15 cellular contexts compared by ENCODE assay signal in the genomic region with DNA sequence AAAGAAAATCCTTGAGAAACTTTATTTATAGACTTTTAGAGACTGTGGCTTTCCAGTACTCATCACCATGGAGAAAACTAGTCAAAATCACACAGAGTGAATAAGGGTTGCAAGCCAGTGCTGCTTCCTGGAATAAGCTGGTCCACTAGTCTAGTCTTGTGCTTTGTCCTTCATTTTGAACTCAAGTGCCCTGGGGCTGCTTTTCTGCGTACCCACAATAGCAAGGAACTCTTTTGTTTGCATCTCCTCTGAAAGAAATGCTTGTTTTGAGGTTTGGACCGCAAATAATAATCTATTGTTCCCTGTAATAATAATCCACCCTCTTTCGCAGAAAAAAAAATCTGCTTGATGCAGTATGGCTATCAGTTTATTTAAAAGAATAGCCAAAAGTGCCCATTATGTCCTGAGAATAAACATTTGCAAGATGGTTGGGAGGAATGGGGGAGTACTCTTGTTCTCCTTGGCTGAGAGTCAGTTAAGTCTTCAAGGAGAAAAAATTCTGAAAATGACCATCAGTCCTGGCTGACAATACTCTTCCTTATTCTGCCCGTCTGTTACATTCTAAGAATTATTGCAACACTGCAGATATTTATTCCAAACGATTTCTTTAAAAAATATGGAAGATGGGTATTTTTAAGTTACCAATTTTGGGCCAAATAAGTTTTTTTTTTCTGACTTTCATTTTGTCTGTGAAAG. TPM values are rescaled to one million over a fixed set of nuclear protein-coding genes. Genes with fewer than 3 reads are reported as not detected.
DNase-seq lines count a peak whose midpoint lies in the region; ATAC-seq and TF ChIP-seq lines count a peak whose summit lies in the region.
"Had no signal": no experiment of that assay in that cellular context is flagged by ENCODE, and none has a peak within 500 bp of the region (broad histone marks: within the 10 kb centered on the region; RNA-seq: fewer than 3 reads in every experiment).

No MANE protein-coding gene starts in this region.

- TF ChIP-seq CTCF in RWPE1 (conservative IDR thresholded peaks at IDR 0.05; ENCODE audit: low read depth), result no peak

- CTCF ChIA-PET in RWPE1 (lab: Yijun Ruan, JAX), result no interaction called here

- ATAC-seq in HG02623 (IDR thresholded peaks at IDR 0.05; ENCODE audit: unreplicated experiment) (no peak), GM19467 (IDR thresholded peaks at IDR 0.05; ENCODE audit: unreplicated experiment) (no peak), GM21786 (IDR thresholded peaks at IDR 0.05; ENCODE audit: unreplicated experiment) (no peak)
- ATAC-seq: naive thymus-derived CD4-positive, alpha-beta T cell had no signal

- peak; percentile 12 for DNase-seq in GM03348 (ENCODE audit: low spot score)
- DNase-seq in RWPE1 (ENCODE audit: low spot score), result no peak
- DNase-seq in fibroblast of gingiva (ENCODE audit: low read depth), result peak; percentile 28
- DNase-seq in occipital lobe (lab: John Stamatoyannopoulos, UW), result peak; percentile 25
- no peak for DNase-seq in activated CD4-positive, alpha-beta T cell treated with anti-CD3 and anti-CD28 coated beads for 4 hours
- DNase-seq: activated B cell treated with CpG ODN at 0.5 μM for 24 hours; H9; naive thymus-derived CD4-positive, alpha-beta T cell; NCI-H774; SK-N-SH; stimulated activated naive CD4-positive, alpha-beta T cell treated with Interleukin-2 at 50 U/mL for 16 hours had no signal

- POLR2A ChIA-PET in RWPE1 (lab: Yijun Ruan, JAX; ENCODE audit: low non-redundant PET), result no interaction called here

- H3K27ac ChIP-seq in RWPE1, result peak overlapping the region; percentile 46; the same call in 1 of the 2 replicates
- H3K27ac ChIP-seq: BLaER1 had no signal

RNA-seq across cellular contexts. Expression of a gene that starts 41.9 kb away (rescaled TPM):
- total RNA-seq in occipital lobe, result 278 TPM

Comparison
In these comparisons a context has a peak if more than half of its experiments do, and no peak if none do; other contexts are left out.
1. DNase-seq: peak in GM03348 (single experiment), fibroblast of gingiva (single experiment) and occipital lobe (single experiment); none in RWPE1 (single experiment) and activated CD4-positive, alpha-beta T cell treated with anti-CD3 and anti-CD28 coated beads for 4 hours (0 of 2).